15 cellular contexts compared by ENCODE assay signal in the genomic region with DNA sequence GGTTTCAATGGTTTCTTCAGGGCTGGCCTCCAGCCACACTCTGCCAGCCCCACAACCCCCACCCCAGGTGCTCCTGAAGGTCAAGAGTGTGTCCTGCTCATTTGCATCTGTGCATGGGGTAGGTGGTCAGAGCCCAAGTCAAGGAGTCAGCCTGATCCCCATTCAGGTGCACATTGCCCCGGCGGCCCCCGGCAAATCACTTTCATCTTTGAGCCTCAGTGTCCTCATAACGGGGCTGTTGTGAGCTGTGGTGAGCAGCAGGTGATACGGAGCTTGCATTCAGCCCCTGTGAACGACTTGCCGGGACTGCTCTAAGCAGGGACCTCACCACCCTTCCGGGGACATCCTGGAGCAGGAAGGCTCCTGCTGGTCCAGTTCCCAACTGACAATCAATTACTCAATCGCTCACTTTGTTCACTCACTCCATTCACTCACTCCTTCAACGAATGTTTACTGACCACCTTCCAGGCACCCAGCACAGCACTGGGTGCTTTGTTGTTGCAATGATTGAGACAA.
"Had no signal": no experiment of that assay in that cellular context is flagged by ENCODE, and none has a peak within 500 bp of the region (broad histone marks: within the 10 kb centered on the region; RNA-seq: fewer than 3 reads in every experiment).

No MANE protein-coding gene starts in this region.

- H2AFZ ChIP-seq: parathyroid adenoma had no signal

- H3K9me3 ChIP-seq: uterus had no signal

- H3K27ac Mint-ChIP-seq: activated CD4-positive, alpha-beta memory T cell treated with anti-CD3 and anti-CD28 coated beads, Interleukin-2, amount 10 ng/mL, durations not matched to agents 7 days and 5 days; activated naive CD8-positive, alpha-beta T cell; T-helper 1 cell treated with Interleukin-12 subunit alpha and Interleukin-12 subunit beta and Interleukin-4 antibody, amounts not matched to agents 30 μg/mL and 1 μg/mL, for 36 hours had no signal

- H3K9ac ChIP-seq: parathyroid adenoma had no signal

- H3K36me3 Mint-ChIP-seq: activated naive CD8-positive, alpha-beta T cell had no signal

- H3K4me3 ChIP-seq: coronary artery, uterus had no signal

- H3K27ac ChIP-seq: coronary artery, parathyroid adenoma, uterus, WERI-Rb-1 had no signal

- H3K27me3 ChIP-seq: uterus had no signal

- H3K4me1 ChIP-seq: uterus had no signal

- ATAC-seq: activated T-cell treated with anti-CD3 and anti-CD28 coated beads, Interleukin-2, amount 50 U/mL, for 4 hours had no signal

- H3K4me3 Mint-ChIP-seq: activated CD4-positive, alpha-beta memory T cell treated with anti-CD3 and anti-CD28 coated beads, Interleukin-2, amount 10 ng/mL, durations not matched to agents 7 days and 5 days; activated naive CD8-positive, alpha-beta T cell; activated T-cell treated with anti-CD3 and anti-CD28 coated beads, Interleukin-2, amount 50 U/mL, for 4 hours; T-helper 1 cell treated with Interleukin-12 subunit alpha and Interleukin-12 subunit beta and Interleukin-4 antibody, amounts not matched to agents 30 μg/mL and 1 μg/mL, for 36 hours had no signal

- H3K9me3 Mint-ChIP-seq: activated CD4-positive, alpha-beta memory T cell treated with anti-CD3 and anti-CD28 coated beads, Interleukin-2, amount 10 ng/mL, durations not matched to agents 7 days and 5 days; activated T-cell treated with anti-CD3 and anti-CD28 coated beads, Interleukin-2, amount 50 U/mL, for 4 hours; T-helper 1 cell treated with Interleukin-12 subunit alpha and Interleukin-12 subunit beta and Interleukin-4 antibody, amounts not matched to agents 30 μg/mL and 1 μg/mL, for 36 hours had no signal

- DNase-seq: activated CD4-positive, alpha-beta memory T cell treated with anti-CD3 and anti-CD28 coated beads, Interleukin-2, amount 10 ng/mL, durations not matched to agents 7 days and 5 days; activated CD4-positive, alpha-beta T cell treated with anti-CD3 and anti-CD28 coated beads for 4 hours; activated gamma-delta T cell; activated T-cell treated with anti-CD3 and anti-CD28 coated beads, Interleukin-2, amount 50 U/mL, for 4 hours; amniotic stem cell; central memory CD4-positive, alpha-beta T cell; effector CD4-positive, alpha-beta T cell; head of caudate nucleus; stimulated activated CD4-positive, alpha-beta T cell treated with anti-CD3 and anti-CD28 coated beads, Interleukin-1b, Interleukin-23, amount 100 ng/mL, for 48 hours; uterus; WERI-Rb-1 had no signal

- H3K27me3 Mint-ChIP-seq: activated CD4-positive, alpha-beta memory T cell treated with anti-CD3 and anti-CD28 coated beads, Interleukin-2, amount 10 ng/mL, durations not matched to agents 7 days and 5 days; activated naive CD8-positive, alpha-beta T cell had no signal

- H3K36me3 ChIP-seq: uterus, WERI-Rb-1 had no signal

- H3K4me1 Mint-ChIP-seq: activated CD4-positive, alpha-beta memory T cell treated with anti-CD3 and anti-CD28 coated beads, Interleukin-2, amount 10 ng/mL, durations not matched to agents 7 days and 5 days had no signal
